23 cellular contexts compared by ENCODE assay signal in genomic region chr5:41738695-41739354, GRCh38.
DNase-seq lines count a peak whose midpoint lies in the region; ATAC-seq and TF ChIP-seq lines count a peak whose summit lies in the region.
"Had no signal": no experiment of that assay in that cellular context is flagged by ENCODE, and none has a peak within 500 bp of the region (broad histone marks: within the 10 kb centered on the region; RNA-seq: fewer than 3 reads in every experiment).

No MANE protein-coding gene starts in this region.

- TF ChIP-seq POLR2A in IMR-90 (IDR thresholded peaks at IDR 0.05; ENCODE audit: low read depth, low read length): no peak

- peak; percentile 30 for DNase-seq in NOMO-1 treated with DMSO at 0.1 percent for 48 hours (lab: John Stamatoyannopoulos, UW; ENCODE audit: unreplicated experiment)
- no peak for DNase-seq in NOMO-1 (lab: John Stamatoyannopoulos, UW; ENCODE audit: unreplicated experiment in 2 of 2)
- DNase-seq in IMR-90: peak; percentile 2
- peak; percentile 25 for DNase-seq in WERI-Rb-1
- peak; percentile 59 for DNase-seq in fibroblast of villous mesenchyme (ENCODE audit: low read depth)
- DNase-seq in NCI-H187 (lab: John Stamatoyannopoulos, UW): no peak
- no peak for DNase-seq in A172 (ENCODE audit: low spot score)
- DNase-seq in head of caudate nucleus: no peak
- DNase-seq: DMS 273 treated with DMSO at 0.1 percent for 48 hours, DMS79 treated with DMSO at 0.1 percent for 48 hours, Karpas-422, MG63, NCI-H1092 treated with DMSO at 0.1 percent for 48 hours, NCI-H2081, NCI-H2171, NCI-H345, NCI-H524, NCI-H774, PC-9, RPMI8226, SHP77, SW 1271 had no signal

- ATAC-seq in IMR-90 (ENCODE audit: low read depth): no peak

- no peak overlapping the region for H2BK5ac ChIP-seq in IMR-90 (ENCODE audit: low read depth, low read length, poor library complexity, severe bottlenecking)

- no peak for TF ChIP-seq RAD21 in IMR-90 (IDR thresholded peaks at IDR 0.05; ENCODE audit: low read length)

- H3K4ac ChIP-seq in IMR-90 (ENCODE audit: low read depth, low read length): no peak overlapping the region

- H3K9ac ChIP-seq in IMR-90 (ENCODE audit: low read depth, low read length): no peak overlapping the region

- no peak overlapping the region for H2AFZ ChIP-seq in IMR-90 (replicated peaks; ENCODE audit: low read length, poor library complexity)
- H2AFZ ChIP-seq: PC-9 had no signal

- H4K20me1 ChIP-seq in IMR-90 (ENCODE audit: insufficient read depth, low read length): no peaks in the 10 kb centered on the region

- H3K79me1 ChIP-seq in IMR-90 (ENCODE audit: low read depth in 1 of 2, low read length in 2 of 2): no peaks in the 10 kb centered on the region

- H3K9me3 ChIP-seq in IMR-90 (ENCODE audit: control insufficient read depth, insufficient read depth, low read length) (no peaks in the 10 kb centered on the region), WERI-Rb-1 (ENCODE audit: severe bottlenecking) (no peaks in the 10 kb centered on the region)
- H3K9me3 ChIP-seq: HAP-1, MG63 had no signal

- POLR2A ChIA-PET in IMR-90 (lab: Charles Lee; ENCODE audit: unreplicated experiment): no interaction called here

- no peaks in the 10 kb centered on the region for H3K9me1 ChIP-seq in IMR-90 (ENCODE audit: insufficient read depth, low read length)

- no peak for TF ChIP-seq CTCF in IMR-90 (conservative IDR thresholded peaks at IDR 0.05; ENCODE audit: low read depth, low read length)
- 0 out of 2 replicates have a peak, but pooled peaks have one; percentile 8 for TF ChIP-seq CTCF in WERI-Rb-1 (IDR thresholded peaks at IDR 0.05; ENCODE audit: low read depth, low read length)
- TF ChIP-seq CTCF in fibroblast of villous mesenchyme (IDR thresholded peaks at IDR 0.05; ENCODE audit: insufficient read depth, low read depth, low read length): no peak

- no CpG with 5 or more reads among the region's 3 CpGs for WGBS in IMR-90 (ENCODE audit: extremely low coverage in 2 of 2, insufficient read length in 1 of 2), 2 experiments

- CTCF ChIA-PET in IMR-90 (lab: Yijun Ruan, JAX): no interaction called here

- dilution Hi-C loops in IMR-90 (cut with HindIII; ENCODE audit: low sequenced_read_pairs, unreplicated experiment): no loop called here

- no peak overlapping the region for H2BK120ac ChIP-seq in IMR-90 (ENCODE audit: low read depth, low read length)

- H3K56ac ChIP-seq in IMR-90 (ENCODE audit: extremely low read depth, insufficient read depth, low read length): no peak overlapping the region

- H4K91ac ChIP-seq in IMR-90 (ENCODE audit: insufficient read depth, low read depth, low read length): no peak overlapping the region

- no peak overlapping the region for H4K8ac ChIP-seq in IMR-90 (ENCODE audit: low read depth in 2 of 2, low read length in 2 of 2)

- H3K18ac ChIP-seq in IMR-90 (ENCODE audit: low read depth, low read length): no peak overlapping the region

- no peak overlapping the region for H3K14ac ChIP-seq in IMR-90 (replicated peaks; ENCODE audit: low read depth, low read length)

- H2BK20ac ChIP-seq in IMR-90 (ENCODE audit: low read depth, low read length): no peak overlapping the region

- H3K27ac ChIP-seq in IMR-90 (ENCODE audit: insufficient read depth, low read length): no peak overlapping the region
- H3K27ac ChIP-seq in WERI-Rb-1: no peak overlapping the region
- H3K27ac ChIP-seq: PC-9 had no signal

- H2BK15ac ChIP-seq in IMR-90 (ENCODE audit: low read depth, low read length): no peak overlapping the region

- H2AK9ac ChIP-seq in IMR-90 (replicated peaks; ENCODE audit: low read depth, low read length, poor library complexity): no peak overlapping the region

- in situ Hi-C loops in IMR-90 (cut with MboI; ENCODE audit: low sequenced_read_pairs): no loop called here

- H3K4me2 ChIP-seq in IMR-90 (ENCODE audit: low read depth, low read length): no peak overlapping the region
- H3K4me2 ChIP-seq: PC-9 had no signal

- no peak overlapping the region for H4K5ac ChIP-seq in IMR-90 (ENCODE audit: low read depth, low read length)

- no TSS peak for BruUV-seq in IMR-90 (replicated peaks; lab: Mats Ljungman, UMichigan)

- intact Hi-C loops in IMR-90 (cut with micrococcal nuclease) (no loop called here), head of caudate nucleus (cut with DNase I) (no loop called here)

- no peaks in the 10 kb centered on the region for H3K4me1 ChIP-seq in IMR-90 (ENCODE audit: control insufficient read depth, insufficient read depth, low read length)
- H3K4me1 ChIP-seq: HAP-1 had no signal

- H3K36me3 ChIP-seq in IMR-90 (ENCODE audit: control insufficient read depth, insufficient read depth, low read length) (peaks cover 3% of the 10 kb centered on the region; the same call in 1 of the 2 replicates), WERI-Rb-1 (peaks cover 2% of the 10 kb centered on the region)

- no peak overlapping the region for H2AK5ac ChIP-seq in IMR-90 (ENCODE audit: low read depth, low read length)

- H3K23ac ChIP-seq in IMR-90 (ENCODE audit: low read depth, low read length): no peak overlapping the region

- H3K27me3 ChIP-seq in IMR-90 (ENCODE audit: control insufficient read depth, insufficient read depth, low read length) (no peaks in the 10 kb centered on the region), WERI-Rb-1 (ENCODE audit: insufficient read depth, low read depth, severe bottlenecking) (no peaks in the 10 kb centered on the region)
- H3K27me3 ChIP-seq: MG63 had no signal

- H3K4me3 ChIP-seq in IMR-90 (ENCODE audit: insufficient read depth, low read depth, low read length): no peak overlapping the region
- H3K4me3 ChIP-seq in WERI-Rb-1 (ENCODE audit: low read depth, low read length): no peak overlapping the region
- no peak overlapping the region for H3K4me3 ChIP-seq in fibroblast of villous mesenchyme (ENCODE audit: low read depth, low read length)
- H3K4me3 ChIP-seq: HAP-1, MG63, PC-9 had no signal

TF ChIP-seq in IMR-90, 13 proteins besides CTCF, POLR2A, EP300 and RAD21:
- TF ChIP-seq FOS (IDR thresholded peaks at IDR 0.05; ENCODE audit: low read depth, low read length) (no peak), MAFK (IDR thresholded peaks at IDR 0.05; ENCODE audit: low read depth, low read length) (no peak), USF2 (IDR thresholded peaks at IDR 0.05; ENCODE audit: low read depth, low read length) (no peak), BHLHE40 (IDR thresholded peaks at IDR 0.05; ENCODE audit: low read depth, low read length) (no peak), CEBPB (IDR thresholded peaks at IDR 0.05; ENCODE audit: low read depth, low read length) (no peak), MAZ (IDR thresholded peaks at IDR 0.05; ENCODE audit: borderline replicate concordance, low read depth, low read length) (no peak), RCOR1 (IDR thresholded peaks at IDR 0.05; ENCODE audit: insufficient replicate concordance, low read length) (no peak), CHD1 (IDR thresholded peaks at IDR 0.05; ENCODE audit: low read depth, low read length) (no peak), MXI1 (IDR thresholded peaks at IDR 0.05; ENCODE audit: borderline replicate concordance, low read depth, low read length) (no peak), RFX5 (IDR thresholded peaks at IDR 0.05; ENCODE audit: low read depth, low read length) (no peak), ELK1 (IDR thresholded peaks at IDR 0.05; ENCODE audit: borderline replicate concordance, low read depth, low read length) (no peak), SMC3 (IDR thresholded peaks at IDR 0.05; ENCODE audit: low read depth, low read length) (no peak), NFE2L2 (IDR thresholded peaks at IDR 0.05; ENCODE audit: low read depth, low read length) (no peak)

Comparison
In these comparisons a context has a peak if more than half of its experiments do, and no peak if none do; other contexts are left out.
1. DNase-seq: peak in NOMO-1 treated with DMSO at 0.1 percent for 48 hours (single experiment), IMR-90 (single experiment), WERI-Rb-1 (single experiment) and fibroblast of villous mesenchyme (single experiment); none in NOMO-1 (0 of 2), NCI-H187 (0 of 2), A172 (single experiment) and head of caudate nucleus (0 of 42).